8 cellular contexts compared by ENCODE assay signal in the genomic region with DNA sequence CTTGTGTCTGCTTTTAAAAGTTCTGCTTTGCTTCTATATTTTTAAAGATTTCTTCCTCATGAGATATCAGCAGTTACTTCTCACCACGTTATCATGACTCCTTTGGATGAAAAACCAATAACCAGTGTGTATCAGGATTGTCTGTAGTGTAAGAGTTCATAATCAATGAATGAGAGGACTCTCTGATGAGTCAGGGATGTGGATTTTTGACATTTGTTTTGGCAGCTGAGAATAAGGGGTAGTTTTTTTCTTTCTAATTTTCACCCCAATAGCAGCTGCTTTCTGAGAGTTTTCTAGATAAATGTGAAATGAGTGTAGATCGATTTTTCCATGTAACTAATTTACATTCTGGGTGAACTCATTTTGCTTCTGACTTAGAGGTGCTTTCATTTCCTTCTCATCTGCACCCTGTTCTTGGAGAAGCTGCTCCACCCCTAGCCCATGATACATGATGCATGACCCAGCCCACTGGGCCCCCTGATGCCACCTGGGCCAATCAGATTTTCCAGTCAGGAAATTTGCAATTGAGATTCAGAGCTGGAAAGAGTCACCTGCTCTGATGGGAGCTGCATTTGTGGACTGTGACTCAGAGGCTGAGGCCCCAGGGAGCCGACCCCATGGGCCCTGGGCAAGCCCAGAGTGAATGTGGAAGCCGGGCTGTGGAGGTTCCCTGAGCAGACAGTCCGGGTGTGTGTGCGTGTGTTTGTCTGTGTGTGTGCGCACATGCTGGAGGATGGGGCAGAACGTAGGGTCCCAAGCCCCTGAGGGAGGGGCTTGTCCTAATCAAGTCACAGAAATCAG.
DNase-seq lines count a peak whose midpoint lies in the region; ATAC-seq and TF ChIP-seq lines count a peak whose summit lies in the region.

No MANE protein-coding gene starts in this region.

- H3K27ac ChIP-seq in Karpas-422 (ENCODE audit: low read length) = no peak overlapping the region

- H2AFZ ChIP-seq in Karpas-422 (ENCODE audit: low read length) = no peak overlapping the region

- H4K20me1 ChIP-seq in Karpas-422 (ENCODE audit: insufficient read depth, low read depth, low read length) = no peaks in the 10 kb centered on the region

- H3K4me2 ChIP-seq in Karpas-422 (ENCODE audit: low read depth, low read length, poor library complexity, severe bottlenecking) = peak overlapping the region; percentile 59

- TF ChIP-seq CTCF in mesothelial cell of epicardium (IDR thresholded peaks at IDR 0.05; ENCODE audit: unreplicated experiment) = no peak

- H3K27ac Mint-ChIP-seq in mesothelial cell of epicardium = peak overlapping the region; percentile 83

- DNase-seq in NCI-H82 (lab: John Stamatoyannopoulos, UW) (peak; percentile 19), NCI-H82 treated with DMSO at 0.1 percent for 48 hours (lab: John Stamatoyannopoulos, UW; ENCODE audit: unreplicated experiment) (no peak), Karpas-422 (peak; percentile 95), amniotic stem cell (lab: John Stamatoyannopoulos, UW) (peak; percentile 73), mesothelial cell of epicardium (ENCODE audit: low spot score in 2 of 2, unreplicated experiment in 2 of 2) (no peak), erythroblast (lab: John Stamatoyannopoulos, UW) (no peak), DMS153 (lab: John Stamatoyannopoulos, UW) (no peak)

- no peaks in the 10 kb centered on the region for H3K9me3 Mint-ChIP-seq in mesothelial cell of epicardium

- H3K27me3 Mint-ChIP-seq in mesothelial cell of epicardium (ENCODE audit: low read depth) = no peaks in the 10 kb centered on the region

- peaks cover 37% of the 10 kb centered on the region for H3K4me1 Mint-ChIP-seq in mesothelial cell of epicardium

- peaks cover 3% of the 10 kb centered on the region for H3K36me3 Mint-ChIP-seq in mesothelial cell of epicardium

- no peaks in the 10 kb centered on the region for H3K79me2 ChIP-seq in Karpas-422 (ENCODE audit: low read length)

- no peaks in the 10 kb centered on the region for H3K36me3 ChIP-seq in Karpas-422 (ENCODE audit: insufficient read depth, low read length)

- peak; percentile 88 for ATAC-seq in GM21723 (IDR thresholded peaks at IDR 0.05; ENCODE audit: unreplicated experiment)

- H3K4me3 Mint-ChIP-seq in mesothelial cell of epicardium = no peak overlapping the region

- H3K4me1 ChIP-seq in Karpas-422 (ENCODE audit: low read length) = peaks cover 23% of the 10 kb centered on the region

- no peaks in the 10 kb centered on the region for H3K9me2 ChIP-seq in Karpas-422 (replicated peaks; ENCODE audit: insufficient read depth, low read length)

- no peak for TF ChIP-seq POLR2A in erythroblast (IDR thresholded peaks at IDR 0.05; ENCODE audit: low read length)

- H3K9ac ChIP-seq in Karpas-422 (ENCODE audit: low read length) = peak overlapping the region; percentile 35; the same call in 1 of the 2 replicates

- H3K27me3 ChIP-seq in Karpas-422 (ENCODE audit: low read length) = no peaks in the 10 kb centered on the region

- H3K9me3 ChIP-seq in Karpas-422 (ENCODE audit: low read length) = no peaks in the 10 kb centered on the region

- H3K4me3 ChIP-seq in Karpas-422 (ENCODE audit: low read length) = peak overlapping the region; percentile 33; the same call in 1 of the 2 replicates

Comparison
In these comparisons a context has a peak if more than half of its experiments do, and no peak if none do; other contexts are left out.
1. DNase-seq: peak in NCI-H82 (single experiment), Karpas-422 (single experiment) and amniotic stem cell (single experiment); none in NCI-H82 treated with DMSO at 0.1 percent for 48 hours (single experiment), mesothelial cell of epicardium (0 of 2), erythroblast (0 of 2) and DMS153 (single experiment).